Comparison of ENCODE assay signal across 1 cellular context in the genomic region with DNA sequence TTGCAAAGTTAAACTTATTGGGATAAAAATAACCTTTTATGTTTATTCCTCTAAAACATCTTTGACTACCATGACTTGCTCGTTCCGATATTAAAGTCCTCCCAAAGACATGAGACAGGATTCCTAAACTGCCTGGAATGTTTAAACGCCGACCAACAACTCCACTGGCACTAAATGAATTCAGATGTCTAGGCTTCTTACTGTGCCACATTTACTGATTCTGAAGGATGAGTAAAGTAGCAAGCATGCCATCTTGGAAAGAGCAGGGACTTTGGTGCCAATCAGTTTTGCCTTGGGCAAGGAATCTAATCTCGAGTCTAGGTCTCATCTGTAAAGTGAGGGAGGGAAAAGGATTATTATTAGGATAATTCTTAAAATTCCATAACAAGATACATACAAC.
TF ChIP-seq lines count a peak whose summit lies in the region.

No MANE protein-coding gene starts in this region.

TF ChIP-seq in SK-N-SH, 30 proteins besides CTCF, POLR2A, EP300 and RAD21 (continued from another document):
- TF ChIP-seq MXI1 (IDR thresholded peaks at IDR 0.05; ENCODE audit: low read depth, low read length) (no peak), SIN3A (IDR thresholded peaks at IDR 0.05; ENCODE audit: borderline replicate concordance, low read depth, low read length) (no peak), FOXM1 (IDR thresholded peaks at IDR 0.05; ENCODE audit: low read depth) (no peak; the same call in 1 of the 2 replicates), YY1 (IDR thresholded peaks at IDR 0.05; ENCODE audit: low read depth) (peak; percentile 37; the same call in 1 of the 2 replicates), POLR2AphosphoS5 (IDR thresholded peaks at IDR 0.05; ENCODE audit: low read depth, low read length) (peak; percentile 79; the same call in 1 of the 2 replicates)
- TF ChIP-seq, protein P1, sequence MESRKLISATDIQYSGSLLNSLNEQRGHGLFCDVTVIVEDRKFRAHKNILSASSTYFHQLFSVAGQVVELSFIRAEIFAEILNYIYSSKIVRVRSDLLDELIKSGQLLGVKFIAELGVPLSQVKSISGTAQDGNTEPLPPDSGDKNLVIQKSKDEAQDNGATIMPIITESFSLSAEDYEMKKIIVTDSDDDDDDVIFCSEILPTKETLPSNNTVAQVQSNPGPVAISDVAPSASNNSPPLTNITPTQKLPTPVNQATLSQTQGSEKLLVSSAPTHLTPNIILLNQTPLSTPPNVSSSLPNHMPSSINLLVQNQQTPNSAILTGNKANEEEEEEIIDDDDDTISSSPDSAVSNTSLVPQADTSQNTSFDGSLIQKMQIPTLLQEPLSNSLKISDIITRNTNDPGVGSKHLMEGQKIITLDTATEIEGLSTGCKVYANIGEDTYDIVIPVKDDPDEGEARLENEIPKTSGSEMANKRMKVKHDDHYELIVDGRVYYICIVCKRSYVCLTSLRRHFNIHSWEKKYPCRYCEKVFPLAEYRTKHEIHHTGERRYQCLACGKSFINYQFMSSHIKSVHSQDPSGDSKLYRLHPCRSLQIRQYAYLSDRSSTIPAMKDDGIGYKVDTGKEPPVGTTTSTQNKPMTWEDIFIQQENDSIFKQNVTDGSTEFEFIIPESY (IDR thresholded peaks at IDR 0.05; ENCODE audit: borderline replicate concordance, low read depth) = 0 out of 2 replicates have a peak, but pooled peaks have one; percentile 21
TF ChIP-seq in SK-N-SH: peak in this region for 11.
